26 cellular contexts compared by ENCODE assay signal in the genomic region with DNA sequence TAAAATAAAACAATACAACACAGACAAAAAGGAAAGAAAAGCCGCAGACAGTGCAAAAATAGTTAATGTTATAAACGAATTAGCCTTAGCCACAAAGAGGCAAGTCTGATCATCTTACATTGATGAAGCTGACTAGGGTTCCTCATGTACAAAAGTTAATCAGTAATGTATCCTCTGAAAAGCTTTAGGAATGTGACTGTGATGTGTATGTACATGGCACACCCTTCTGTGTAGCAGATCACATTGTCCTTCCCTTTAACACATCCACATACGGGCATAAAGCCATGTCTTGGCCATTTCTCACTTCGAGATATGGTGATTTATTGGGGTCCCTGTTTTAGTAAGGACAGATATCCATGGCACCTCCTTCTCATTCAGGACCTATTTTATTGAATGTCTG.
"Had no signal": no experiment of that assay in that cellular context is flagged by ENCODE, and none has a peak within 500 bp of the region (broad histone marks: within the 10 kb centered on the region; RNA-seq: fewer than 3 reads in every experiment).

No MANE protein-coding gene starts in this region.

- H3K4me2 ChIP-seq: neural progenitor cell had no signal

- H3K4me3 ChIP-seq: coronary artery, esophagus muscularis mucosa, gastroesophageal sphincter, heart right ventricle, lung, neural progenitor cell, right atrium auricular region, testis, tibial artery had no signal

- H3K27ac ChIP-seq: coronary artery, esophagus muscularis mucosa, foreskin keratinocyte, gastroesophageal sphincter, heart right ventricle, neural progenitor cell, parathyroid adenoma, right atrium auricular region, testis, tibial artery had no signal

- ATAC-seq: foreskin keratinocyte; gastroesophageal sphincter; heart right ventricle; left lobe of liver; naive thymus-derived CD4-positive, alpha-beta T cell; sciatic nerve; stimulated activated memory B cell treated with anti-CD40 and anti-IgM and Interleukin-4, amounts not matched to agents 10 μg/mL and 1 μg/mL and 100 μg/mL, for 72 hours; stimulated activated naive CD8-positive, alpha-beta T cell treated with anti-CD3 and anti-CD28 coated beads, Interleukin-15, Interleukin-2, amounts not matched to agents 100 U/mL and 50 U/mL, for 24 hours had no signal

- H3K27me3 ChIP-seq: esophagus muscularis mucosa, foreskin keratinocyte, gastroesophageal sphincter, heart right ventricle, neural progenitor cell, right atrium auricular region, testis, tibial artery had no signal

- DNase-seq: dermis blood vessel endothelial cell; effector memory CD4-positive, alpha-beta T cell; foreskin keratinocyte; glutamatergic neuron; heart right ventricle; hypothalamus; immature natural killer cell; islet precursor cell; kidney glomerular epithelial cell; naive thymus-derived CD4-positive, alpha-beta T cell; stimulated activated CD4-positive, alpha-beta T cell treated with anti-CD3 and anti-CD28 coated beads, Interleukin-2, amount 100 ng/mL, for 24 hours; stimulated activated CD4-positive, alpha-beta T cell treated with anti-CD3 and anti-CD28 coated beads, Interleukin-4, amount 100 ng/mL, for 4 hours; stimulated activated naive CD8-positive, alpha-beta T cell treated with anti-CD3 and anti-CD28 coated beads, Interleukin-15, Interleukin-2, amounts not matched to agents 100 U/mL and 50 U/mL, for 24 hours; substantia nigra; testis; tibial artery had no signal

- H3K4me1 ChIP-seq: esophagus muscularis mucosa, foreskin keratinocyte, gastroesophageal sphincter, heart right ventricle, parathyroid adenoma, right atrium auricular region, testis, tibial artery had no signal

- H3K79me2 ChIP-seq: parathyroid adenoma had no signal

- H2AFZ ChIP-seq: neural progenitor cell, parathyroid adenoma had no signal

- H3K9me3 ChIP-seq: esophagus muscularis mucosa, gastroesophageal sphincter, heart right ventricle, right atrium auricular region, testis, tibial artery had no signal

- H3K36me3 ChIP-seq: esophagus muscularis mucosa, gastroesophageal sphincter, heart right ventricle, neural progenitor cell, right atrium auricular region, tibial artery had no signal
